8 cellular contexts compared by ENCODE assay signal in genomic region chr18:62324917-62325805, GRCh38. TPM values are rescaled to one million over a fixed set of nuclear protein-coding genes. Genes with fewer than 3 reads are reported as not detected.
DNase-seq lines count a peak whose midpoint lies in the region; ATAC-seq and TF ChIP-seq lines count a peak whose summit lies in the region.

TNFRSF11A (plus strand) TSS chr18:62325310; CDS start chr18:62325353, 43 bp downstream.

- no TSS peak for BruUV-seq in OCI-LY7 (replicated peaks; lab: Mats Ljungman, UMichigan)

- H3K36me3 ChIP-seq in OCI-LY7 (ENCODE audit: insufficient read depth, low read length), result no peaks in the 10 kb centered on the region
- H3K36me3 ChIP-seq in cardiac muscle cell, result no peaks in the 10 kb centered on the region
- no peaks in the 10 kb centered on the region for H3K36me3 ChIP-seq in sigmoid colon

- H4K20me1 ChIP-seq in OCI-LY7 (ENCODE audit: insufficient read depth, low read length), result no peaks in the 10 kb centered on the region

- intact Hi-C loops in OCI-LY7 (cut with micrococcal nuclease; ENCODE audit: unreplicated experiment) (no loop called here), sigmoid colon (cut with DNase I) (no loop called here)

- peak within 1 kb of the TSS; percentile 39; the same call in 1 of the 2 replicates for H3K4me2 ChIP-seq in OCI-LY7 (ENCODE audit: low read length)

- 1% methylated on average over 99 of the region's 99 CpGs for WGBS in sigmoid colon, 2 donors

- no peak within 1 kb of the TSS for H2AFZ ChIP-seq in OCI-LY7 (ENCODE audit: low read length)

- H3K4me1 ChIP-seq in OCI-LY7 (ENCODE audit: insufficient read depth, low read length, poor library complexity, severe bottlenecking) (peaks cover 3% of the 10 kb centered on the region), cardiac muscle cell (ENCODE audit: low read depth) (peaks cover 17% of the 10 kb centered on the region), sigmoid colon (peaks cover 0 to 25% (median 18%) of the 10 kb centered on the region in 4 donors)

- H3K9me3 ChIP-seq in OCI-LY7 (ENCODE audit: low read length) (no peaks in the 10 kb centered on the region), cardiac muscle cell (ENCODE audit: low read depth) (no peaks in the 10 kb centered on the region), sigmoid colon (no peaks in the 10 kb centered on the region)

- CTCF ChIA-PET in OCI-LY7 (lab: Charles Lee; ENCODE audit: unreplicated experiment), result no interaction called here

- POLR2A ChIA-PET in OCI-LY7 (lab: Charles Lee), result no interaction called here

- no peaks in the 10 kb centered on the region for H3K9me2 ChIP-seq in OCI-LY7 (ENCODE audit: insufficient read depth, low read length)

- no peak for TF ChIP-seq EP300 in sigmoid colon (IDR thresholded peaks at IDR 0.05)

- H3K79me2 ChIP-seq in OCI-LY7 (ENCODE audit: insufficient read depth, low read depth, low read length), result no peaks in the 10 kb centered on the region

- ATAC-seq in GM19025 (IDR thresholded peaks at IDR 0.05; ENCODE audit: low read depth, unreplicated experiment), result peak; percentile 54
- peak; percentile 59 for ATAC-seq in HG03135 (IDR thresholded peaks at IDR 0.05; ENCODE audit: unreplicated experiment)

- H3K4me3 ChIP-seq in AG09309 (ENCODE audit: control insufficient read depth, low read depth, low read length) (peak within 1 kb of the TSS; percentile 36), OCI-LY7 (ENCODE audit: low read depth, low read length, poor library complexity, severe bottlenecking) (no peak within 1 kb of the TSS), cardiac muscle cell (peak within 1 kb of the TSS; percentile 61), sigmoid colon (peak within 1 kb of the TSS; percentile 16 to 48 (median 44))

- H3K27ac ChIP-seq in OCI-LY7 (ENCODE audit: low read depth, low read length, poor library complexity, severe bottlenecking) (no peak within 1 kb of the TSS), cardiac muscle cell (no peak within 1 kb of the TSS), sigmoid colon (peak within 1 kb of the TSS in 1 of 4 donors; percentile 0)

- H3K27me3 ChIP-seq in cardiac muscle cell (peaks cover 42% of the 10 kb centered on the region), sigmoid colon (peaks cover 35 to 67% (median 59%) of the 10 kb centered on the region in 3 donors)

- no peak for DNase-seq in AG09309 (ENCODE audit: low read depth)
- no peak for DNase-seq in OCI-LY7 (ENCODE audit: low spot score)
- DNase-seq in activated gamma-delta T cell (lab: John Stamatoyannopoulos, UW), result peak; percentile 25
- peak in 1 of 2 donors; percentile 78 for DNase-seq in cardiac muscle cell (ENCODE audit: low read depth in 1 of 2, low spot score in 1 of 2)
- DNase-seq in sigmoid colon, result no peak
- no peak for DNase-seq in inferior parietal cortex (ENCODE audit: extremely low spot score)

- no peak for TF ChIP-seq POLR2A in sigmoid colon (IDR thresholded peaks at IDR 0.05)

- TF ChIP-seq CTCF in AG09309 (IDR thresholded peaks at IDR 0.05; ENCODE audit: control insufficient read depth, insufficient read depth, low read depth, low read length, missing control alignments), result peak; percentile 9
- no peak for TF ChIP-seq CTCF in OCI-LY7 (conservative IDR thresholded peaks at IDR 0.05; ENCODE audit: low read length)
- peak; percentile 18 for TF ChIP-seq CTCF in cardiac muscle cell (IDR thresholded peaks at IDR 0.05; ENCODE audit: low read depth, low read length)
- no peak for TF ChIP-seq CTCF in sigmoid colon (IDR thresholded peaks at IDR 0.05)

RNA-seq across cellular contexts. Expression of gene TNFRSF11A, which starts in this region (rescaled TPM):
- not detected in 2 replicates for total RNA-seq in OCI-LY7 (2014; rRNA removed; shearing (Covaris generic))
- total RNA-seq in OCI-LY7 (2022) (not detected in 2 replicates), cardiac muscle cell (0.56 and 1.2 TPM in 2 replicates), sigmoid colon (1 to 10 TPM; 2.1 to 6.1 (median 4.3) TPM)
- polyA plus RNA-seq in cardiac muscle cell (0.66 and 1.4 TPM in 2 replicates), sigmoid colon (10 to 100 TPM in 1 of 3 donors, 1 to 10 TPM in 2; 2.4 to 19.9 (median 2.8) TPM)

Comparison
In these comparisons a context has a peak if more than half of its experiments do, and no peak if none do; other contexts are left out.
1. CTCF ChIP-seq: peak in AG09309 (single experiment) and cardiac muscle cell (single experiment); none in OCI-LY7 (single experiment) and sigmoid colon (0 of 4).